In the genomic region with DNA sequence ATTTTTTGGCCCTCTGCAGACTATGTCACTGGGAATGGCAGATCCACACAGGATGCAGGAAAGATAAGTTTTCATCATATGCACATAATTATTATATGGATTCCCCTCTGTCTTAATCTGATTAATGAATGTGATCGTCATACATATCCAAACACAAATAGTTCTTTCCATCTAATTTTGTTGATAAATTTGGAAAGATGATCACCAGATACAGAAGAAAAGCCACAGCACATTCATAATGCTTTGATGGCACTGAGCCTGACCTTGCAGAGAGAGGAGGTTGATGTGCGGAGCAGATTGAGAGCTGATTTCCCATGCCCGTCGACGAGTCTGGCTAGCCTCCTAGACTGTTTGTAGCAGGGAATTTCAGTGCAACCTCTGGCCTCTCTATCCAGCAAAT, we compare ENCODE assay signal across 1 cellular context.
TF ChIP-seq lines count a peak whose summit lies in the region.

No MANE protein-coding gene starts in this region.

TF ChIP-seq in SK-N-SH treated with all-trans-retinoic acid at 6 μM for 48 hours, 23 proteins besides CTCF, POLR2A, EP300 and RAD21 (continued from another document):
- TF ChIP-seq, protein P1, sequence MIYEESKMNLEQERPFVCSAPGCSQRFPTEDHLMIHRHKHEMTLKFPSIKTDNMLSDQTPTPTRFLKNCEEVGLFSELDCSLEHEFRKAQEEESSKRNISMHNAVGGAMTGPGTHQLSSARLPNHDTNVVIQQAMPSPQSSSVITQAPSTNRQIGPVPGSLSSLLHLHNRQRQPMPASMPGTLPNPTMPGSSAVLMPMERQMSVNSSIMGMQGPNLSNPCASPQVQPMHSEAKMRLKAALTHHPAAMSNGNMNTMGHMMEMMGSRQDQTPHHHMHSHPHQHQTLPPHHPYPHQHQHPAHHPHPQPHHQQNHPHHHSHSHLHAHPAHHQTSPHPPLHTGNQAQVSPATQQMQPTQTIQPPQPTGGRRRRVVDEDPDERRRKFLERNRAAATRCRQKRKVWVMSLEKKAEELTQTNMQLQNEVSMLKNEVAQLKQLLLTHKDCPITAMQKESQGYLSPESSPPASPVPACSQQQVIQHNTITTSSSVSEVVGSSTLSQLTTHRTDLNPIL (CRISPR knock-in tag; IDR thresholded peaks at IDR 0.05; ENCODE audit: low read depth): peak; percentile 43; the same call in 1 of the 2 replicates
- TF ChIP-seq GLIS3 (CRISPR knock-in tag; IDR thresholded peaks at IDR 0.05) (peak; percentile 62; the same call in 1 of the 2 replicates), OSR1 (CRISPR knock-in tag; IDR thresholded peaks at IDR 0.05) (no peak), BACH2 (CRISPR knock-in tag; IDR thresholded peaks at IDR 0.05; ENCODE audit: borderline replicate concordance) (no peak), ISL1 (CRISPR knock-in tag; IDR thresholded peaks at IDR 0.05) (peak; percentile 62; the same call in 1 of the 2 replicates), PPARA (CRISPR knock-in tag; IDR thresholded peaks at IDR 0.05; ENCODE audit: borderline replicate concordance) (no peak), ZC3H10 (CRISPR knock-in tag; IDR thresholded peaks at IDR 0.05) (no peak), ARNTL (CRISPR knock-in tag; IDR thresholded peaks at IDR 0.05; ENCODE audit: borderline replicate concordance, low read depth) (no peak), ZNF70 (CRISPR knock-in tag; IDR thresholded peaks at IDR 0.05) (0 out of 2 replicates have a peak, but pooled peaks have one; percentile 59), ESRRG (CRISPR knock-in tag; IDR thresholded peaks at IDR 0.05) (0 out of 2 replicates have a peak, but pooled peaks have one; percentile 27), TOX (CRISPR knock-in tag; IDR thresholded peaks at IDR 0.05; ENCODE audit: borderline replicate concordance) (no peak), TCF4 (CRISPR knock-in tag; IDR thresholded peaks at IDR 0.05; ENCODE audit: borderline replicate concordance) (peak; percentile 90), RARB (CRISPR knock-in tag; IDR thresholded peaks at IDR 0.05) (no peak), CSDC2 (CRISPR knock-in tag; IDR thresholded peaks at IDR 0.05) (no peak), ZFP30 (CRISPR knock-in tag; IDR thresholded peaks at IDR 0.05) (no peak)
- TF ChIP-seq, protein P2, sequence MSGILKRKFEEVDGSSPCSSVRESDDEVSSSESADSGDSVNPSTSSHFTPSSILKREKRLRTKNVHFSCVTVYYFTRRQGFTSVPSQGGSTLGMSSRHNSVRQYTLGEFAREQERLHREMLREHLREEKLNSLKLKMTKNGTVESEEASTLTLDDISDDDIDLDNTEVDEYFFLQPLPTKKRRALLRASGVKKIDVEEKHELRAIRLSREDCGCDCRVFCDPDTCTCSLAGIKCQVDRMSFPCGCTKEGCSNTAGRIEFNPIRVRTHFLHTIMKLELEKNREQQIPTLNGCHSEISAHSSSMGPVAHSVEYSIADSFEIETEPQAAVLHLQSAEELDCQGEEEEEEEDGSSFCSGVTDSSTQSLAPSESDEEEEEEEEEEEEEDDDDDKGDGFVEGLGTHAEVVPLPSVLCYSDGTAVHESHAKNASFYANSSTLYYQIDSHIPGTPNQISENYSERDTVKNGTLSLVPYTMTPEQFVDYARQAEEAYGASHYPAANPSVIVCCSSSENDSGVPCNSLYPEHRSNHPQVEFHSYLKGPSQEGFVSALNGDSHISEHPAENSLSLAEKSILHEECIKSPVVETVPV (CRISPR knock-in tag; IDR thresholded peaks at IDR 0.05): no peak
